In genomic region chr4:153792893-153793227, GRCh38 we compare ENCODE assay signal across 11 cellular contexts. TPM values are rescaled to one million over a fixed set of nuclear protein-coding genes. Genes with fewer than 3 reads are reported as not detected.
A peak's percentile ranks its signal among the peaks of the same experiment; 100 is the strongest.
DNase-seq lines count a peak whose midpoint lies in the region; ATAC-seq and TF ChIP-seq lines count a peak whose summit lies in the region.
"Had no signal": no experiment of that assay in that cellular context is flagged by ENCODE, and none has a peak within 500 bp of the region (broad histone marks: within the 10 kb centered on the region; RNA-seq: fewer than 3 reads in every experiment).

No MANE protein-coding gene starts in this region.

- H3K4me1 Mint-ChIP-seq in activated naive CD4-positive, alpha-beta T cell treated with anti-CD3 and anti-CD28 coated beads for 36 hours (ENCODE audit: low read depth), result peaks cover 42% of the 10 kb centered on the region
- H3K4me1 Mint-ChIP-seq in activated naive CD4-positive, alpha-beta T cell treated with anti-CD3 and anti-CD28 coated beads, Interleukin-2, amount 10 ng/mL, durations not matched to agents 7 days and 5 days, result peaks cover 34% of the 10 kb centered on the region
- peaks cover 25% of the 10 kb centered on the region for H3K4me1 Mint-ChIP-seq in activated CD8-positive, alpha-beta memory T cell treated with anti-CD3 and anti-CD28 coated beads, Interleukin-2, amount 10 ng/mL, durations not matched to agents 7 days and 5 days

- CTCF ChIA-PET in activated naive CD4-positive, alpha-beta T cell treated with anti-CD3 and anti-CD28 coated beads for 36 hours (lab: Charles Lee), result interaction anchor here (0.8 to 2.0 kb wide), 5 partner anchors 50 to 227 kb away, joined by 3 to 7 read pairs (median 5); no protein-coding TSS in a partner anchor
- CTCF ChIA-PET in activated naive CD4-positive, alpha-beta T cell treated with anti-CD3 and anti-CD28 coated beads, Interleukin-2, amount 10 ng/mL, durations not matched to agents 7 days and 5 days (lab: Charles Lee), result interaction anchor here (1.3 kb wide), 1 partner anchor 8 kb away, joined by 5 read pairs; no protein-coding TSS in a partner anchor
- CTCF ChIA-PET in activated CD8-positive, alpha-beta memory T cell treated with anti-CD3 and anti-CD28 coated beads, Interleukin-2, amount 10 ng/mL, durations not matched to agents 7 days and 5 days (lab: Charles Lee), result no interaction called here

- H3K4me3 Mint-ChIP-seq in activated naive CD4-positive, alpha-beta T cell treated with anti-CD3 and anti-CD28 coated beads for 36 hours, result peak overlapping the region; percentile 67
- H3K4me3 Mint-ChIP-seq in activated naive CD4-positive, alpha-beta T cell treated with anti-CD3 and anti-CD28 coated beads, Interleukin-2, amount 10 ng/mL, durations not matched to agents 7 days and 5 days, result no peak overlapping the region
- no peak overlapping the region for H3K4me3 Mint-ChIP-seq in activated CD8-positive, alpha-beta memory T cell treated with anti-CD3 and anti-CD28 coated beads, Interleukin-2, amount 10 ng/mL, durations not matched to agents 7 days and 5 days

- H3K4me3 ChIP-seq in brain microvascular endothelial cell (ENCODE audit: low read depth, low read length) (peak overlapping the region; percentile 37), testis (peak overlapping the region; percentile 32 to 38)

- H3K27ac ChIP-seq in brain microvascular endothelial cell, result no peak overlapping the region
- no peak overlapping the region for H3K27ac ChIP-seq in testis
- H3K27ac ChIP-seq: transverse colon had no signal

- H3K4me1 ChIP-seq in testis, result peaks cover 12% of the 10 kb centered on the region

- DNase-seq in activated naive CD4-positive, alpha-beta T cell treated with anti-CD3 and anti-CD28 coated beads for 36 hours, result no peak
- DNase-seq in activated naive CD4-positive, alpha-beta T cell treated with anti-CD3 and anti-CD28 coated beads, Interleukin-2, amount 10 ng/mL, durations not matched to agents 7 days and 5 days, result no peak
- no peak for DNase-seq in brain microvascular endothelial cell
- DNase-seq in left kidney (ENCODE audit: low read depth, low spot score), result peak; percentile 61
- no peak for DNase-seq in testis
- DNase-seq in NCI-H748 (lab: John Stamatoyannopoulos, UW; ENCODE audit: unreplicated experiment), result no peak
- DNase-seq in activated CD8-positive, alpha-beta memory T cell treated with anti-CD3 and anti-CD28 coated beads, Interleukin-2, amount 10 ng/mL, durations not matched to agents 7 days and 5 days, result no peak
- DNase-seq: foreskin melanocyte, NCI-H187 treated with DMSO at 0.1 percent for 48 hours had no signal

- no peaks in the 10 kb centered on the region for H3K36me3 ChIP-seq in brain microvascular endothelial cell (replicated peaks)
- H3K36me3 ChIP-seq in testis (ENCODE audit: low read depth, missing control alignments), result no peaks in the 10 kb centered on the region
- H3K36me3 ChIP-seq: transverse colon had no signal

- 34 to 57% methylated on average over 3 to 17 of the region's 17 CpGs for WGBS in testis, 2 donors

- H3K27me3 ChIP-seq in brain microvascular endothelial cell (replicated peaks) (peaks cover 72% of the 10 kb centered on the region), testis (no peaks in the 10 kb centered on the region)

- in situ Hi-C loops in brain microvascular endothelial cell (cut with HindIII; ENCODE audit: low pct_ligation_motif_present, low sequenced_read_pairs), result no loop called here

- H3K9me3 ChIP-seq in testis, result no peaks in the 10 kb centered on the region
- H3K9me3 ChIP-seq: transverse colon had no signal

- TF ChIP-seq POLR2A in testis (IDR thresholded peaks at IDR 0.05), result no peak

- H3K27ac Mint-ChIP-seq in activated naive CD4-positive, alpha-beta T cell treated with anti-CD3 and anti-CD28 coated beads for 36 hours, result no peak overlapping the region
- no peak overlapping the region for H3K27ac Mint-ChIP-seq in activated naive CD4-positive, alpha-beta T cell treated with anti-CD3 and anti-CD28 coated beads, Interleukin-2, amount 10 ng/mL, durations not matched to agents 7 days and 5 days
- H3K27ac Mint-ChIP-seq in activated CD8-positive, alpha-beta memory T cell treated with anti-CD3 and anti-CD28 coated beads, Interleukin-2, amount 10 ng/mL, durations not matched to agents 7 days and 5 days, result no peak overlapping the region

- intact Hi-C loops in activated naive CD4-positive, alpha-beta T cell treated with anti-CD3 and anti-CD28 coated beads for 36 hours (cut with micrococcal nuclease), result loop anchor here (1.0 to 5.0 kb wide), 6 partner anchors 16 to 539 kb away; no protein-coding TSS in a partner anchor
- intact Hi-C loops in testis (cut with DNase I; ENCODE audit: low total_unique reads), result no loop called here

- H3K27me3 Mint-ChIP-seq in activated naive CD4-positive, alpha-beta T cell treated with anti-CD3 and anti-CD28 coated beads for 36 hours (ENCODE audit: low read depth), result peaks cover 70% of the 10 kb centered on the region
- H3K27me3 Mint-ChIP-seq in activated naive CD4-positive, alpha-beta T cell treated with anti-CD3 and anti-CD28 coated beads, Interleukin-2, amount 10 ng/mL, durations not matched to agents 7 days and 5 days, result peaks cover 80% of the 10 kb centered on the region
- peaks cover 94% of the 10 kb centered on the region for H3K27me3 Mint-ChIP-seq in activated CD8-positive, alpha-beta memory T cell treated with anti-CD3 and anti-CD28 coated beads, Interleukin-2, amount 10 ng/mL, durations not matched to agents 7 days and 5 days

- no peaks in the 10 kb centered on the region for H3K36me3 Mint-ChIP-seq in activated naive CD4-positive, alpha-beta T cell treated with anti-CD3 and anti-CD28 coated beads for 36 hours (ENCODE audit: low read depth)
- H3K36me3 Mint-ChIP-seq in activated naive CD4-positive, alpha-beta T cell treated with anti-CD3 and anti-CD28 coated beads, Interleukin-2, amount 10 ng/mL, durations not matched to agents 7 days and 5 days, result no peaks in the 10 kb centered on the region
- H3K36me3 Mint-ChIP-seq in activated CD8-positive, alpha-beta memory T cell treated with anti-CD3 and anti-CD28 coated beads, Interleukin-2, amount 10 ng/mL, durations not matched to agents 7 days and 5 days, result no peaks in the 10 kb centered on the region

- H3K9me3 Mint-ChIP-seq in activated naive CD4-positive, alpha-beta T cell treated with anti-CD3 and anti-CD28 coated beads for 36 hours, result no peaks in the 10 kb centered on the region
- H3K9me3 Mint-ChIP-seq in activated naive CD4-positive, alpha-beta T cell treated with anti-CD3 and anti-CD28 coated beads, Interleukin-2, amount 10 ng/mL, durations not matched to agents 7 days and 5 days, result no peaks in the 10 kb centered on the region
- H3K9me3 Mint-ChIP-seq in activated CD8-positive, alpha-beta memory T cell treated with anti-CD3 and anti-CD28 coated beads, Interleukin-2, amount 10 ng/mL, durations not matched to agents 7 days and 5 days (ENCODE audit: low read depth), result no peaks in the 10 kb centered on the region

- no peak for ATAC-seq in GM21515 (IDR thresholded peaks at IDR 0.05; ENCODE audit: unreplicated experiment)
- no peak for ATAC-seq in activated CD8-positive, alpha-beta memory T cell treated with anti-CD3 and anti-CD28 coated beads, Interleukin-2, amount 10 ng/mL, durations not matched to agents 7 days and 5 days

- TF ChIP-seq CTCF in brain microvascular endothelial cell (IDR thresholded peaks at IDR 0.05; ENCODE audit: low read depth, low read length, missing control alignments), result peak; percentile 10
- TF ChIP-seq CTCF in testis (IDR thresholded peaks at IDR 0.05), result no peak

RNA-seq across cellular contexts. Expression of gene SFRP2, which starts 4.0 kb away (rescaled TPM):
- total RNA-seq in activated naive CD4-positive, alpha-beta T cell treated with anti-CD3 and anti-CD28 coated beads for 36 hours, result not detected
- total RNA-seq in testis, result 1 to 10 TPM in 1 of 2 donors, under 1 TPM in 1; 0.39 to 1.2 TPM
- polyA plus RNA-seq in testis (ENCODE audit: insufficient read depth, low read depth, low replicate concordance), result 65.6 TPM
- not detected for total RNA-seq in activated CD8-positive, alpha-beta memory T cell treated with anti-CD3 and anti-CD28 coated beads, Interleukin-2, amount 10 ng/mL, durations not matched to agents 7 days and 5 days

RNA-seq across cellular contexts. Expression of gene RNF175, which starts 33.0 kb away (rescaled TPM):
- total RNA-seq in activated naive CD4-positive, alpha-beta T cell treated with anti-CD3 and anti-CD28 coated beads for 36 hours, result 1 to 10 TPM; 1.4 to 1.5 TPM
- under 1 TPM; 0.63 to 0.99 TPM for total RNA-seq in testis
- 3.0 TPM for polyA plus RNA-seq in testis (ENCODE audit: insufficient read depth, low read depth, low replicate concordance)
- not detected for total RNA-seq in activated CD8-positive, alpha-beta memory T cell treated with anti-CD3 and anti-CD28 coated beads, Interleukin-2, amount 10 ng/mL, durations not matched to agents 7 days and 5 days
